In the genomic region with DNA sequence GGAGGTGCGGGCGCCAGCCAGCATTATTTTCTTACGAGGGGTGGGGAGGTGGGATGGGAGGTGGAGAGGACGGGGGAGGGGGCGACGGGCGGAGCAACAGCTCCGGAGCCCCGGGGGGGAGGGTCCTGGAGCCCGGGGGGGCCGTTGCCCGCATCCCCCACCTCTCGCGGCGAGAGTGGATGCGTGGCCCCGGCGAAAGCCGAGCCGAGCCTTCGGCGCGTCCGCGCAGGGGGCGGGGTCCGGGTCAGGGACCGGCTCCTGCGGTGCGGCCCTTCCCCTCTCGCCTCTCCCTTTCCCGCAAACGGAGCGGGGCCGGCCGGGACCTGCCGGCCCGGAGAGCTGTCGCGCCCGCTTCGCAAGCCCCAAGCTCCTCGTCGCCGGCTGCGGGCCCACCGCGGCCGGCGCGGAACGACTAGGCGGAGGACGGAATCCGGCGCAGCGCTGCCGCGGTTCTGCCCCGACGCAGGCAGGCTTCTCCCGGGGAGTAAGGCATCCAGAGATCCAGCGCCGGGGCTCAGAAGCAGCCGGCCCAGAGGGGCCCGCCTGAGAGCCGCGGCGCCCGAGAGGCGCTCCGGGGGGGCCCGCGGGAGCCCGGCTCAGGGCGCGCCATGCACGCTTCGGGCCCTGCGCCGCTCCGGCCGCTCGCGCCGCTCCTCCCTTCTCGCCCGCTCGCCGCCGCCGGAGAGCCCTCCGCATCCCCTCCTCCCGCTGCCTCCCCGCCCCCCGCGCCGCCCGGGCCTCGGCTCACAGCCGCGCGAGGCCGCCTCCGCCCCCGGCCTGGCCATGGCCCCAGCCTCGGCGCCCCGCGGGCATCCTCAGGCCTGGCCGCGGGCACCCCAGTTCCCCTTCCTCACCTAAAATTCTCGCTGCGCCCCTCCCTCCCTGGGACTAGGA, we compare ENCODE assay signal across 9 cellular contexts. TPM values are rescaled to one million over a fixed set of nuclear protein-coding genes. Genes with fewer than 3 reads are reported as not detected.
A peak's percentile ranks its signal among the peaks of the same experiment; 100 is the strongest.
DNase-seq lines count a peak whose midpoint lies in the region; ATAC-seq, FAIRE-seq and TF ChIP-seq lines count a peak whose summit lies in the region.
"Had no signal": no experiment of that assay in that cellular context is flagged by ENCODE, and none has a peak within 500 bp of the region (broad histone marks: within the 10 kb centered on the region; RNA-seq: fewer than 3 reads in every experiment).

No MANE protein-coding gene starts in this region.

- H3K4me3 ChIP-seq in BJ (ENCODE audit: low read depth, low read length): peak overlapping the region; percentile 55
- H3K4me3 ChIP-seq in kidney (ENCODE audit: low read length in 2 of 2): peak overlapping the region; percentile 24 to 55
- H3K4me3 ChIP-seq in smooth muscle cell: peak overlapping the region; percentile 68

- ATAC-seq in GM19463 (IDR thresholded peaks at IDR 0.05; ENCODE audit: unreplicated experiment): no peak

- H3K4me1 Mint-ChIP-seq in brain: peaks cover 29% of the 10 kb centered on the region

- H2AFZ ChIP-seq in smooth muscle cell (ENCODE audit: low read depth): peak overlapping the region; percentile 85

- peak overlapping the region; percentile 79 to 84 (median 81) for H3K4me3 Mint-ChIP-seq in brain

- H3K4me1 ChIP-seq in kidney (ENCODE audit: control insufficient read depth in 1 of 2, insufficient read depth in 1 of 2, low read depth in 1 of 2, low read length in 2 of 2) (peaks cover 0 to 5% of the 10 kb centered on the region in 2 donors), smooth muscle cell (ENCODE audit: low read depth) (no peaks in the 10 kb centered on the region)

- no peak for TF ChIP-seq CTCF in BJ (IDR thresholded peaks at IDR 0.05; ENCODE audit: insufficient read depth, low read depth, low read length)
- no peak for TF ChIP-seq CTCF in brain (conservative IDR thresholded peaks at IDR 0.05)
- no peak for TF ChIP-seq CTCF in kidney (IDR thresholded peaks at IDR 0.05; ENCODE audit: borderline replicate concordance, extremely low read depth, insufficient read depth)
- TF ChIP-seq CTCF in smooth muscle cell (IDR thresholded peaks at IDR 0.05; ENCODE audit: borderline replicate concordance, insufficient read depth, poor library complexity, severe bottlenecking): no peak

- DNase-seq in BJ (ENCODE audit: low read depth) (no peak), HEK293T (ENCODE audit: extremely low spot score) (peak; percentile 65), kidney (no peak), smooth muscle cell (lab: John Stamatoyannopoulos, UW; ENCODE audit: unreplicated experiment) (no peak), SHP77 treated with DMSO at 0.1 percent for 48 hours (lab: John Stamatoyannopoulos, UW) (no peak), SIG-M5 (lab: John Stamatoyannopoulos, UW) (no peak)

- H3K36me3 Mint-ChIP-seq in brain: peaks cover 3% of the 10 kb centered on the region

- H3K27me3 Mint-ChIP-seq in brain: peaks cover 12% of the 10 kb centered on the region

- CTCF ChIA-PET in BJ (lab: Yijun Ruan, JAX): interaction anchor here (0.7 to 2.5 kb wide), 6 partner anchors 10 to 118 kb away, joined by 3 to 6 read pairs (median 3); no protein-coding TSS in a partner anchor
- CTCF ChIA-PET in HEK293T (lab: Yijun Ruan, JAX): no interaction called here

- H3K9ac ChIP-seq in kidney (ENCODE audit: low read length in 2 of 2): no peak overlapping the region
- H3K9ac ChIP-seq in smooth muscle cell (ENCODE audit: low read depth): no peak overlapping the region

- FAIRE-seq in kidney (lab: Jason Lieb, UNC): no peak

- H3F3A ChIP-seq in smooth muscle cell (ENCODE audit: low read depth): no peaks in the 10 kb centered on the region

- 1% methylated on average over 34 of the region's 114 CpGs for WGBS in smooth muscle cell (ENCODE audit: low lambda C conversion rate)

- peaks cover 34% of the 10 kb centered on the region for H3K27me3 ChIP-seq in BJ (ENCODE audit: control insufficient read depth, insufficient read depth, low read length)
- H3K27me3 ChIP-seq in smooth muscle cell (ENCODE audit: low read depth): peaks cover 95% of the 10 kb centered on the region

- H3K36me3 ChIP-seq in BJ (ENCODE audit: control insufficient read depth, insufficient read depth, low read length) (no peaks in the 10 kb centered on the region), kidney (ENCODE audit: control insufficient read depth in 1 of 2, insufficient read depth in 2 of 2, low read length in 2 of 2) (no peaks in the 10 kb centered on the region), smooth muscle cell (ENCODE audit: low read depth) (no peaks in the 10 kb centered on the region)

- intact Hi-C loops in kidney (cut with DNase I): no loop called here

- H3K4me2 ChIP-seq in smooth muscle cell: peak overlapping the region; percentile 98

- no peaks in the 10 kb centered on the region for H4K20me1 ChIP-seq in smooth muscle cell (ENCODE audit: low read depth)

- H3K9me3 Mint-ChIP-seq in brain: peaks cover 0 to 3% (median 0%) of the 10 kb centered on the region in 5 experiments

- H3K27ac ChIP-seq in kidney (ENCODE audit: low read depth in 2 of 2, low read length in 2 of 2) (peak overlapping the region in 1 of 2 donors; percentile 51), smooth muscle cell (ENCODE audit: low read depth) (no peak overlapping the region)

- H3K9me3 ChIP-seq in kidney (ENCODE audit: control insufficient read depth in 1 of 2, low read length in 2 of 2) (no peaks in the 10 kb centered on the region), smooth muscle cell (replicated peaks; ENCODE audit: low read depth) (no peaks in the 10 kb centered on the region)

- H3K27ac Mint-ChIP-seq in brain: peak overlapping the region in 2 of 5 experiments; percentile 76 to 77

- no peaks in the 10 kb centered on the region for H3K79me2 ChIP-seq in smooth muscle cell (ENCODE audit: low read depth)

- POLR2A ChIA-PET in BJ (lab: Charles Lee): no interaction called here
- POLR2A ChIA-PET in HEK293T (lab: Yijun Ruan, JAX): interaction anchor here (0.9 kb wide), 1 partner anchor 137 kb away, joined by 3 read pairs; no protein-coding TSS in a partner anchor

TF ChIP-seq in HEK293T, 16 proteins besides CTCF, POLR2A, EP300 and RAD21:
- TF ChIP-seq ELF4 (IDR thresholded peaks at IDR 0.05): no peak
- TF ChIP-seq ZNF384 (IDR thresholded peaks at IDR 0.05): no peak
- no peak for TF ChIP-seq HDGF (IDR thresholded peaks at IDR 0.05; ENCODE audit: borderline replicate concordance)
- TF ChIP-seq ARNT (IDR thresholded peaks at IDR 0.05): no peak
- TF ChIP-seq, protein P1, sequence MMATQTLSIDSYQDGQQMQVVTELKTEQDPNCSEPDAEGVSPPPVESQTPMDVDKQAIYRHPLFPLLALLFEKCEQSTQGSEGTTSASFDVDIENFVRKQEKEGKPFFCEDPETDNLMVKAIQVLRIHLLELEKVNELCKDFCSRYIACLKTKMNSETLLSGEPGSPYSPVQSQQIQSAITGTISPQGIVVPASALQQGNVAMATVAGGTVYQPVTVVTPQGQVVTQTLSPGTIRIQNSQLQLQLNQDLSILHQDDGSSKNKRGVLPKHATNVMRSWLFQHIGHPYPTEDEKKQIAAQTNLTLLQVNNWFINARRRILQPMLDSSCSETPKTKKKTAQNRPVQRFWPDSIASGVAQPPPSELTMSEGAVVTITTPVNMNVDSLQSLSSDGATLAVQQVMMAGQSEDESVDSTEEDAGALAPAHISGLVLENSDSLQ (IDR thresholded peaks at IDR 0.05): no peak
- no peak for TF ChIP-seq FOXM1 (IDR thresholded peaks at IDR 0.05; ENCODE audit: borderline replicate concordance)
- no peak for TF ChIP-seq SUZ12 (IDR thresholded peaks at IDR 0.05)
- no peak for TF ChIP-seq LEF1 (IDR thresholded peaks at IDR 0.05; ENCODE audit: borderline replicate concordance)
- no peak for TF ChIP-seq FOXA1 (IDR thresholded peaks at IDR 0.05)
- no peak for TF ChIP-seq BHLHE40 (IDR thresholded peaks at IDR 0.05; ENCODE audit: borderline replicate concordance)
- TF ChIP-seq NFRKB (IDR thresholded peaks at IDR 0.05): no peak
- TF ChIP-seq TARDBP (IDR thresholded peaks at IDR 0.05): no peak
- no peak for TF ChIP-seq FOXK2 (IDR thresholded peaks at IDR 0.05)
- no peak for TF ChIP-seq SP1 (IDR thresholded peaks at IDR 0.05)

RNA-seq across cellular contexts. Expression of a gene that starts 0.4 kb away (rescaled TPM):
- polyA plus RNA-seq in BJ (2011; rRNA removed) (0.21 and 0.23 TPM in 2 replicates), brain (ENCODE audit: insufficient read depth, low read depth, low replicate concordance) (14.5 TPM), kidney (ENCODE audit: insufficient read depth, low read depth, low replicate concordance) (7.1 TPM), smooth muscle cell (0.11 and 0.50 TPM in 2 replicates)
- 0.46 and 0.95 TPM in 2 replicates for polyA minus RNA-seq in BJ (2011; rRNA and poly(A)+ RNA removed)
- total RNA-seq in kidney (33.6 TPM), smooth muscle cell (0.22 and 0.58 TPM in 2 replicates)
- total RNA-seq: mononuclear cell had no signal
